ENCODE assay signal across 22 cellular contexts in genomic region chr2:23028106-23028505, GRCh38.
A peak's percentile ranks its signal among the peaks of the same experiment; 100 is the strongest.
DNase-seq lines count a peak whose midpoint lies in the region; ATAC-seq and TF ChIP-seq lines count a peak whose summit lies in the region.
"Had no signal": no experiment of that assay in that cellular context is flagged by ENCODE, and none has a peak within 500 bp of the region (broad histone marks: within the 10 kb centered on the region; RNA-seq: fewer than 3 reads in every experiment).

No MANE protein-coding gene starts in this region.

- H3K4me1 ChIP-seq in heart right ventricle = no peaks in the 10 kb centered on the region

- ATAC-seq in HG02798 (IDR thresholded peaks at IDR 0.05; ENCODE audit: poor library complexity, unreplicated experiment) = no peak
- no peak for ATAC-seq in heart right ventricle

- 36 to 47% methylated on average over 3 of the region's 3 CpGs for WGBS in heart right ventricle, 2 donors

- H3K9me3 ChIP-seq in heart right ventricle = no peaks in the 10 kb centered on the region

- peaks cover 3% of the 10 kb centered on the region for H3K27me3 Mint-ChIP-seq in activated T-helper 1 cell treated with anti-CD3 and anti-CD28 coated beads, Interleukin-12 subunit alpha, Interleukin-12 subunit beta, Interleukin-2, Interleukin-4 antibody, amounts not matched to agents 30 ng/mL and 10 ng/mL and 1 ng/mL, durations not matched to agents 14 hours and 24 hours and 36 hours (ENCODE audit: insufficient read depth)
- peaks cover 0 to 4% (median 1%) of the 10 kb centered on the region in 3 donors for H3K27me3 Mint-ChIP-seq in CD14-positive monocyte (ENCODE audit: low read depth in 3 of 3)
- H3K27me3 Mint-ChIP-seq: CD4-positive, CD25-positive, alpha-beta regulatory T cell had no signal

- no peak overlapping the region for H3K4me3 Mint-ChIP-seq in activated T-helper 1 cell treated with anti-CD3 and anti-CD28 coated beads, Interleukin-12 subunit alpha, Interleukin-12 subunit beta, Interleukin-2, Interleukin-4 antibody, amounts not matched to agents 30 ng/mL and 10 ng/mL and 1 ng/mL, durations not matched to agents 14 hours and 24 hours and 36 hours
- no peak overlapping the region for H3K4me3 Mint-ChIP-seq in CD14-positive monocyte
- H3K4me3 Mint-ChIP-seq: CD4-positive, CD25-positive, alpha-beta regulatory T cell; IgD-negative memory B cell had no signal

- no peak overlapping the region for H3K27ac ChIP-seq in heart right ventricle
- H3K27ac ChIP-seq: KMS-11, SK-N-MC had no signal

- TF ChIP-seq CTCF in CD14-positive monocyte (IDR thresholded peaks at IDR 0.05) = no peak
- no peak for TF ChIP-seq CTCF in heart right ventricle (IDR thresholded peaks at IDR 0.05)

- H3K27ac Mint-ChIP-seq in activated T-helper 1 cell treated with anti-CD3 and anti-CD28 coated beads, Interleukin-12 subunit alpha, Interleukin-12 subunit beta, Interleukin-2, Interleukin-4 antibody, amounts not matched to agents 30 ng/mL and 10 ng/mL and 1 ng/mL, durations not matched to agents 14 hours and 24 hours and 36 hours = no peak overlapping the region
- H3K27ac Mint-ChIP-seq in CD14-positive monocyte = no peak overlapping the region
- H3K27ac Mint-ChIP-seq: IgD-negative memory B cell had no signal

- no peaks in the 10 kb centered on the region for H3K9me3 Mint-ChIP-seq in activated T-helper 1 cell treated with anti-CD3 and anti-CD28 coated beads, Interleukin-12 subunit alpha, Interleukin-12 subunit beta, Interleukin-2, Interleukin-4 antibody, amounts not matched to agents 30 ng/mL and 10 ng/mL and 1 ng/mL, durations not matched to agents 14 hours and 24 hours and 36 hours
- peaks cover 0 to 11% (median 2%) of the 10 kb centered on the region in 7 donors for H3K9me3 Mint-ChIP-seq in CD14-positive monocyte

- H3K4me1 Mint-ChIP-seq in activated T-helper 1 cell treated with anti-CD3 and anti-CD28 coated beads, Interleukin-12 subunit alpha, Interleukin-12 subunit beta, Interleukin-2, Interleukin-4 antibody, amounts not matched to agents 30 ng/mL and 10 ng/mL and 1 ng/mL, durations not matched to agents 14 hours and 24 hours and 36 hours (ENCODE audit: low read depth) = no peaks in the 10 kb centered on the region
- H3K4me1 Mint-ChIP-seq in CD14-positive monocyte = no peaks in the 10 kb centered on the region
- H3K4me1 Mint-ChIP-seq: CD4-positive, CD25-positive, alpha-beta regulatory T cell; IgD-negative memory B cell had no signal

- DNase-seq in ELF-1 (ENCODE audit: low read depth, low spot score) = peak; percentile 59
- DNase-seq in NCI-H526 (lab: John Stamatoyannopoulos, UW) = peak; percentile 7 to 41
- DNase-seq in iPS-NIHi7 (ENCODE audit: extremely low spot score) = peak; percentile 31
- DNase-seq in mucosa of gallbladder (ENCODE audit: low spot score) = peak; percentile 62
- no peak for DNase-seq in activated T-helper 1 cell treated with anti-CD3 and anti-CD28 coated beads, Interleukin-12 subunit alpha, Interleukin-12 subunit beta, Interleukin-2, Interleukin-4 antibody, amounts not matched to agents 30 ng/mL and 10 ng/mL and 1 ng/mL, durations not matched to agents 14 hours and 24 hours and 36 hours (ENCODE audit: low spot score)
- DNase-seq in CD14-positive monocyte (ENCODE audit: low spot score) = no peak
- DNase-seq in heart right ventricle = no peak
- DNase-seq: CD4-positive, CD25-positive, alpha-beta regulatory T cell; DMS53; NCI-H1092; NCI-H1417 treated with DMSO at 0.1 percent for 48 hours; NCI-H187; NCI-H2081 treated with DMSO at 0.1 percent for 48 hours; NCI-H2171 treated with DMSO at 0.1 percent for 48 hours; NCI-H345; NCI-H510A treated with DMSO at 0.1 percent for 48 hours; NCI-H774; SIG-M5 had no signal

- H3K36me3 Mint-ChIP-seq in activated T-helper 1 cell treated with anti-CD3 and anti-CD28 coated beads, Interleukin-12 subunit alpha, Interleukin-12 subunit beta, Interleukin-2, Interleukin-4 antibody, amounts not matched to agents 30 ng/mL and 10 ng/mL and 1 ng/mL, durations not matched to agents 14 hours and 24 hours and 36 hours (ENCODE audit: low read depth) = no peaks in the 10 kb centered on the region
- no peaks in the 10 kb centered on the region for H3K36me3 Mint-ChIP-seq in CD14-positive monocyte
- H3K36me3 Mint-ChIP-seq: CD4-positive, CD25-positive, alpha-beta regulatory T cell; IgD-negative memory B cell had no signal

- no peak overlapping the region for H3K4me3 ChIP-seq in heart right ventricle
- H3K4me3 ChIP-seq: SK-N-MC had no signal

- H3K36me3 ChIP-seq in heart right ventricle = no peaks in the 10 kb centered on the region

- H3K27me3 ChIP-seq in heart right ventricle = peaks cover 0 to 38% (median 14%) of the 10 kb centered on the region in 7 donors

- intact Hi-C loops in activated T-helper 1 cell treated with anti-CD3 and anti-CD28 coated beads, Interleukin-12 subunit alpha, Interleukin-12 subunit beta, Interleukin-2, Interleukin-4 antibody, amounts not matched to agents 30 ng/mL and 10 ng/mL and 1 ng/mL, durations not matched to agents 14 hours and 24 hours and 36 hours (cut with micrococcal nuclease) = no loop called here
- intact Hi-C loops in CD14-positive monocyte (cut with micrococcal nuclease) = no loop called here
- intact Hi-C loops in heart right ventricle (cut with DNase I) = no loop called here

Comparison
In these comparisons a context has a peak if more than half of its experiments do, and no peak if none do; other contexts are left out.
1. DNase-seq: peak in ELF-1 (single experiment), NCI-H526 (2 of 2), iPS-NIHi7 (single experiment) and mucosa of gallbladder (single experiment); none in activated T-helper 1 cell treated with anti-CD3 and anti-CD28 coated beads, Interleukin-12 subunit alpha, Interleukin-12 subunit beta, Interleukin-2, Interleukin-4 antibody, amounts not matched to agents 30 ng/mL and 10 ng/mL and 1 ng/mL, durations not matched to agents 14 hours and 24 hours and 36 hours (single experiment), CD14-positive monocyte (single experiment) and heart right ventricle (0 of 2).